8 cellular contexts compared by ENCODE assay signal in genomic region chr13:43787518-43787891, GRCh38. TPM values are rescaled to one million over a fixed set of nuclear protein-coding genes. Genes with fewer than 3 reads are reported as not detected.
DNase-seq lines count a peak whose midpoint lies in the region; ATAC-seq and TF ChIP-seq lines count a peak whose summit lies in the region.

No MANE protein-coding gene starts in this region.

- RAD21 ChIA-PET in HCT116 (lab: Charles Lee; ENCODE audit: low non-redundant PET in 1 of 2, low total read pairs in 2 of 2, uncharacterized antibody in 2 of 2, unreplicated experiment in 2 of 2) = no interaction called here

- no peaks in the 10 kb centered on the region for H3K36me3 ChIP-seq in HCT116 (ENCODE audit: control insufficient read depth in 1 of 2, insufficient read depth in 2 of 2, low read length in 2 of 2)

- no peak for TF ChIP-seq POLR2A in HCT116 (IDR thresholded peaks at IDR 0.05; ENCODE audit: borderline replicate concordance, extremely low read depth, insufficient read depth, insufficient read length)

- H3K4me1 ChIP-seq in HCT116 (ENCODE audit: control insufficient read depth in 1 of 2, insufficient read depth in 2 of 2, low read length in 2 of 2) = peaks cover 0 to 23% of the 10 kb centered on the region in 2 experiments; a peak in 2 of 4 replicates

- H3K27me3 ChIP-seq in HCT116 (ENCODE audit: insufficient read depth, low read length) = peaks cover 10% of the 10 kb centered on the region; the same call in 1 of the 2 replicates

- H3K4me3 ChIP-seq in HCT116 (replicated peaks in 1 of 2; ENCODE audit: low read depth in 1 of 2, low read length in 2 of 2) = peak overlapping the region; percentile 51 to 60

- CTCF ChIA-PET in HCT116 (lab: Charles Lee) = no interaction called here
- CTCF ChIA-PET in MCF 10A (lab: Yijun Ruan, JAX) = interaction anchor here (0.6 to 2.6 kb wide), 4 partner anchors 17 to 702 kb away, joined by 3 to 18 read pairs (median 4); no protein-coding TSS in a partner anchor

- no peaks in the 10 kb centered on the region for H3K9me3 Mint-ChIP-seq in MCF 10A (ENCODE audit: unreplicated experiment)

- BruUV-seq in HCT116 (replicated peaks; lab: Mats Ljungman, UMichigan) = no TSS peak
- BruUV-seq in MCF 10A (replicated peaks; lab: Mats Ljungman, UMichigan) = no TSS peak

- peaks cover 18% of the 10 kb centered on the region for H3K4me1 Mint-ChIP-seq in MCF 10A (ENCODE audit: insufficient read depth, unreplicated experiment)

- H3K79me2 ChIP-seq in HCT116 (ENCODE audit: insufficient read depth, low read length) = no peaks in the 10 kb centered on the region

- no peak for TF ChIP-seq RAD21 in HCT116 (IDR thresholded peaks at IDR 0.05; ENCODE audit: low read depth)

- H3K27ac Mint-ChIP-seq in MCF 10A (ENCODE audit: low read depth, unreplicated experiment) = no peak overlapping the region

- TF ChIP-seq CTCF in 22Rv1 (IDR thresholded peaks at IDR 0.05) (no peak), HCT116 (IDR thresholded peaks at IDR 0.05 in 2 of 3, conservative IDR thresholded peaks at IDR 0.05 in 1 of 3; ENCODE audit: borderline replicate concordance in 1 of 3, insufficient read depth in 1 of 3, low read depth in 2 of 3, low read length in 2 of 3) (no peak), MCF 10A (IDR thresholded peaks at IDR 0.05; ENCODE audit: unreplicated experiment) (no peak)

- H3K9me2 ChIP-seq in HCT116 (ENCODE audit: insufficient read depth) = no peaks in the 10 kb centered on the region

- intact Hi-C loops in HCT116 (cut with micrococcal nuclease) = no loop called here
- intact Hi-C loops in MCF 10A (cut with micrococcal nuclease) = loop anchor here (1.0 to 5.0 kb wide), 5 partner anchors 555 to 1190 kb away; no protein-coding TSS in a partner anchor

- peak overlapping the region; percentile 61 for H3K27ac ChIP-seq in 22Rv1
- peak overlapping the region; percentile 63 for H3K27ac ChIP-seq in HCT116 (ENCODE audit: low read depth, low read length)

- peak overlapping the region; percentile 60 for H3K9ac ChIP-seq in HCT116 (ENCODE audit: low read length)

- H3K4me2 ChIP-seq in HCT116 (ENCODE audit: low read length) = peak overlapping the region; percentile 69

- no peaks in the 10 kb centered on the region for H4K20me1 ChIP-seq in HCT116 (ENCODE audit: insufficient read depth)

- H3K9me3 ChIP-seq in HCT116 (ENCODE audit: control insufficient read depth in 1 of 2, insufficient read depth in 1 of 2, low read depth in 1 of 2, low read length in 2 of 2) = no peaks in the 10 kb centered on the region

- DNase-seq in HCT116 (ENCODE audit: low read depth, low spot score) = no peak
- DNase-seq in MCF 10A (ENCODE audit: unreplicated experiment) = no peak
- peak; percentile 45 for DNase-seq in midbrain (lab: John Stamatoyannopoulos, UW)
- DNase-seq in NCI-H128 (lab: John Stamatoyannopoulos, UW; ENCODE audit: unreplicated experiment) = no peak
- no peak for DNase-seq in NCI-H146 (lab: John Stamatoyannopoulos, UW)
- no peak for DNase-seq in NCI-H2029 treated with DMSO at 0.1 percent for 48 hours (lab: John Stamatoyannopoulos, UW)

- POLR2A ChIA-PET in HCT116 (lab: Charles Lee) = no interaction called here
- POLR2A ChIA-PET in MCF 10A (lab: Yijun Ruan, JAX) = no interaction called here

- no peaks in the 10 kb centered on the region for H3K36me3 Mint-ChIP-seq in MCF 10A (ENCODE audit: insufficient read depth, unreplicated experiment)

- peak overlapping the region; percentile 80 for H3K4me3 Mint-ChIP-seq in MCF 10A (ENCODE audit: unreplicated experiment)

- no peak overlapping the region for H2AFZ ChIP-seq in HCT116 (ENCODE audit: low read depth, low read length, poor library complexity, severe bottlenecking)

- no peaks in the 10 kb centered on the region for H3K27me3 Mint-ChIP-seq in MCF 10A (ENCODE audit: insufficient read depth, unreplicated experiment)

- peak; percentile 35 for ATAC-seq in HCT116
- ATAC-seq in HG03469 (IDR thresholded peaks at IDR 0.05; ENCODE audit: unreplicated experiment) = no peak

TF ChIP-seq in HCT116, 20 proteins besides CTCF, POLR2A, EP300 and RAD21:
- no peak for TF ChIP-seq TCF7L2 (IDR thresholded peaks at IDR 0.05; ENCODE audit: borderline replicate concordance, extremely low read depth, insufficient read depth, insufficient read length)
- TF ChIP-seq, protein P1, sequence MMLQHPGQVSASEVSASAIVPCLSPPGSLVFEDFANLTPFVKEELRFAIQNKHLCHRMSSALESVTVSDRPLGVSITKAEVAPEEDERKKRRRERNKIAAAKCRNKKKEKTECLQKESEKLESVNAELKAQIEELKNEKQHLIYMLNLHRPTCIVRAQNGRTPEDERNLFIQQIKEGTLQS (IDR thresholded peaks at IDR 0.05) = no peak
- TF ChIP-seq MAX (IDR thresholded peaks at IDR 0.05) = no peak
- no peak for TF ChIP-seq CEBPB (IDR thresholded peaks at IDR 0.05; ENCODE audit: low read depth)
- TF ChIP-seq JUND (IDR thresholded peaks at IDR 0.05) = no peak
- no peak for TF ChIP-seq ZBTB33 (IDR thresholded peaks at IDR 0.05; ENCODE audit: extremely low read depth, insufficient replicate concordance, low read length)
- no peak for TF ChIP-seq SP1 (IDR thresholded peaks at IDR 0.05; ENCODE audit: low read depth)
- no peak for TF ChIP-seq EGR1 (IDR thresholded peaks at IDR 0.05; ENCODE audit: low read depth)
- TF ChIP-seq YY1 (IDR thresholded peaks at IDR 0.05; ENCODE audit: extremely low read depth, insufficient replicate concordance, low read depth, low read length) = no peak
- no peak for TF ChIP-seq ZFX (IDR thresholded peaks at IDR 0.05)
- no peak for TF ChIP-seq FOSL1 (IDR thresholded peaks at IDR 0.05; ENCODE audit: low read depth)
- TF ChIP-seq, protein P2, sequence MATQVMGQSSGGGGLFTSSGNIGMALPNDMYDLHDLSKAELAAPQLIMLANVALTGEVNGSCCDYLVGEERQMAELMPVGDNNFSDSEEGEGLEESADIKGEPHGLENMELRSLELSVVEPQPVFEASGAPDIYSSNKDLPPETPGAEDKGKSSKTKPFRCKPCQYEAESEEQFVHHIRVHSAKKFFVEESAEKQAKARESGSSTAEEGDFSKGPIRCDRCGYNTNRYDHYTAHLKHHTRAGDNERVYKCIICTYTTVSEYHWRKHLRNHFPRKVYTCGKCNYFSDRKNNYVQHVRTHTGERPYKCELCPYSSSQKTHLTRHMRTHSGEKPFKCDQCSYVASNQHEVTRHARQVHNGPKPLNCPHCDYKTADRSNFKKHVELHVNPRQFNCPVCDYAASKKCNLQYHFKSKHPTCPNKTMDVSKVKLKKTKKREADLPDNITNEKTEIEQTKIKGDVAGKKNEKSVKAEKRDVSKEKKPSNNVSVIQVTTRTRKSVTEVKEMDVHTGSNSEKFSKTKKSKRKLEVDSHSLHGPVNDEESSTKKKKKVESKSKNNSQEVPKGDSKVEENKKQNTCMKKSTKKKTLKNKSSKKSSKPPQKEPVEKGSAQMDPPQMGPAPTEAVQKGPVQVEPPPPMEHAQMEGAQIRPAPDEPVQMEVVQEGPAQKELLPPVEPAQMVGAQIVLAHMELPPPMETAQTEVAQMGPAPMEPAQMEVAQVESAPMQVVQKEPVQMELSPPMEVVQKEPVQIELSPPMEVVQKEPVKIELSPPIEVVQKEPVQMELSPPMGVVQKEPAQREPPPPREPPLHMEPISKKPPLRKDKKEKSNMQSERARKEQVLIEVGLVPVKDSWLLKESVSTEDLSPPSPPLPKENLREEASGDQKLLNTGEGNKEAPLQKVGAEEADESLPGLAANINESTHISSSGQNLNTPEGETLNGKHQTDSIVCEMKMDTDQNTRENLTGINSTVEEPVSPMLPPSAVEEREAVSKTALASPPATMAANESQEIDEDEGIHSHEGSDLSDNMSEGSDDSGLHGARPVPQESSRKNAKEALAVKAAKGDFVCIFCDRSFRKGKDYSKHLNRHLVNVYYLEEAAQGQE (IDR thresholded peaks at IDR 0.05; ENCODE audit: low read depth) = no peak
- no peak for TF ChIP-seq CBX3 (IDR thresholded peaks at IDR 0.05; ENCODE audit: low read depth)
- TF ChIP-seq EZH2phosphoT487 (IDR thresholded peaks at IDR 0.05; ENCODE audit: borderline replicate concordance) = no peak
- TF ChIP-seq ELF1 (IDR thresholded peaks at IDR 0.05; ENCODE audit: borderline replicate concordance, low read depth) = no peak
- TF ChIP-seq ZNF274 (IDR thresholded peaks at IDR 0.05; ENCODE audit: low read depth, low read length) = no peak

RNA-seq across cellular contexts. Expression of gene ENOX1, which starts 0.7 kb away (rescaled TPM):
- total RNA-seq in HCT116 (2021; ENCODE audit: unreplicated experiment) = 4.5 TPM
- polyA plus RNA-seq in HCT116 (2012) = 2.0 and 2.8 TPM in 2 replicates
- 1.5 and 1.8 TPM in 2 replicates for total RNA-seq in MCF 10A (2022)
